In genomic region chr1:235259133-235259778, GRCh38 we compare ENCODE assay signal across 10 cellular contexts.
DNase-seq lines count a peak whose midpoint lies in the region; ATAC-seq and TF ChIP-seq lines count a peak whose summit lies in the region.
"Had no signal": no experiment of that assay in that cellular context is flagged by ENCODE, and none has a peak within 500 bp of the region (broad histone marks: within the 10 kb centered on the region; RNA-seq: fewer than 3 reads in every experiment).

No MANE protein-coding gene starts in this region.

- intact Hi-C loops in upper lobe of right lung (cut with DNase I): loop anchor here (10.0 kb wide), 1 partner anchor 156 kb away; no protein-coding TSS in a partner anchor

- no peaks in the 10 kb centered on the region for H3K36me3 Mint-ChIP-seq in WTC11
- H3K36me3 Mint-ChIP-seq in memory B cell: no peaks in the 10 kb centered on the region

- H3K27ac Mint-ChIP-seq in WTC11: peak overlapping the region; percentile 79
- H3K27ac Mint-ChIP-seq in memory B cell: peak overlapping the region; percentile 67

- no peaks in the 10 kb centered on the region for H3K27me3 Mint-ChIP-seq in WTC11 (ENCODE audit: low read depth)
- H3K27me3 Mint-ChIP-seq in memory B cell: no peaks in the 10 kb centered on the region

- H3K4me2 ChIP-seq in osteoblast (ENCODE audit: insufficient read depth, low read length): no peak overlapping the region

- TF ChIP-seq CTCF in WTC11 (IDR thresholded peaks at IDR 0.05) (no peak), osteoblast (IDR thresholded peaks at IDR 0.05; ENCODE audit: extremely low read depth, low read depth, low read length) (no peak), upper lobe of right lung (IDR thresholded peaks at IDR 0.05) (no peak)

- POLR2A ChIA-PET in WTC11 (lab: Charles Lee): no interaction called here

- H3K4me3 Mint-ChIP-seq in WTC11 (peak overlapping the region; percentile 22; the same call in 1 of the 2 replicates), memory B cell (peak overlapping the region; percentile 21)

- no peaks in the 10 kb centered on the region for H3K9me3 ChIP-seq in osteoblast (ENCODE audit: low read depth, low read length)
- no peaks in the 10 kb centered on the region for H3K9me3 ChIP-seq in upper lobe of right lung

- no peak overlapping the region for H3K4me3 ChIP-seq in osteoblast (ENCODE audit: insufficient read depth, low read length)
- no peak overlapping the region for H3K4me3 ChIP-seq in upper lobe of right lung

- DNase-seq in WTC11 (ENCODE audit: low spot score) (no peak), memory B cell (ENCODE audit: low spot score in 2 of 2) (no peak), osteoblast (ENCODE audit: insufficient read length, low spot score, missing footprints) (no peak), upper lobe of right lung (no peak), DMS 273 (lab: John Stamatoyannopoulos, UW; ENCODE audit: unreplicated experiment) (no peak)
- DNase-seq in stimulated activated CD4-positive, alpha-beta T cell treated with anti-CD3 and anti-CD28 coated beads, Interleukin-1b, Interleukin-23, amount 100 ng/mL, for 48 hours: no peak
- DNase-seq: HCEC 1CT, NCI-H1092 had no signal

- H3K4me1 ChIP-seq in osteoblast (ENCODE audit: insufficient read depth, low read length) (peaks cover 3% of the 10 kb centered on the region), upper lobe of right lung (peaks cover 23% of the 10 kb centered on the region)

- peaks cover 50% of the 10 kb centered on the region for H4K20me1 ChIP-seq in osteoblast (ENCODE audit: insufficient read depth, low read length)

- H2AFZ ChIP-seq in osteoblast (ENCODE audit: low read length): no peak overlapping the region

- H3K27me3 ChIP-seq in osteoblast (ENCODE audit: insufficient read depth, low read length) (no peaks in the 10 kb centered on the region), upper lobe of right lung (no peaks in the 10 kb centered on the region)

- H3K9me3 Mint-ChIP-seq in WTC11: no peaks in the 10 kb centered on the region
- no peaks in the 10 kb centered on the region for H3K9me3 Mint-ChIP-seq in memory B cell

- H3K79me2 ChIP-seq in osteoblast (ENCODE audit: insufficient read depth, low read length): peaks cover 66% of the 10 kb centered on the region

- peaks cover 29% of the 10 kb centered on the region for H3K4me1 Mint-ChIP-seq in WTC11
- peaks cover 18% of the 10 kb centered on the region for H3K4me1 Mint-ChIP-seq in memory B cell

- peak; percentile 82 for ATAC-seq in GM18502 (IDR thresholded peaks at IDR 0.05; ENCODE audit: poor library complexity, unreplicated experiment)
- ATAC-seq in HG02623 (IDR thresholded peaks at IDR 0.05; ENCODE audit: unreplicated experiment): peak; percentile 66
- ATAC-seq in WTC11: peak; percentile 88
- ATAC-seq in memory B cell (ENCODE audit: low read depth): peak; percentile 86
- ATAC-seq in upper lobe of right lung: no peak

- H3K36me3 ChIP-seq in osteoblast (ENCODE audit: insufficient read depth, low read length) (peaks cover 14% of the 10 kb centered on the region), upper lobe of right lung (peaks cover 16% of the 10 kb centered on the region)

- CTCF ChIA-PET in WTC11 (lab: Charles Lee): interaction anchor here (1.0 to 2.5 kb wide), 3 partner anchors 16 to 156 kb away, joined by 3 to 14 read pairs (median 4); no protein-coding TSS in a partner anchor

- no peak overlapping the region for H3K27ac ChIP-seq in osteoblast (ENCODE audit: low read depth, low read length)
- no peak overlapping the region for H3K27ac ChIP-seq in upper lobe of right lung

TF ChIP-seq in WTC11, 78 proteins besides CTCF, POLR2A, EP300 and RAD21:
- TF ChIP-seq MYBL2 (CRISPR knock-in tag; IDR thresholded peaks at IDR 0.05) (no peak), ETV6 (CRISPR knock-in tag; IDR thresholded peaks at IDR 0.05) (no peak), FOXJ3 (CRISPR knock-in tag; IDR thresholded peaks at IDR 0.05; ENCODE audit: borderline replicate concordance) (no peak), ZNF416 (CRISPR knock-in tag; IDR thresholded peaks at IDR 0.05) (no peak), ZBTB21 (CRISPR knock-in tag; IDR thresholded peaks at IDR 0.05; ENCODE audit: borderline replicate concordance) (no peak), ZNF423 (CRISPR knock-in tag; IDR thresholded peaks at IDR 0.05) (no peak), ZNF263 (CRISPR knock-in tag; IDR thresholded peaks at IDR 0.05; ENCODE audit: low read depth) (no peak), E2F5 (CRISPR knock-in tag; IDR thresholded peaks at IDR 0.05) (no peak), NR1H2 (CRISPR knock-in tag; IDR thresholded peaks at IDR 0.05) (no peak), JUN (CRISPR knock-in tag; IDR thresholded peaks at IDR 0.05) (no peak), E2F4 (CRISPR knock-in tag; IDR thresholded peaks at IDR 0.05; ENCODE audit: borderline replicate concordance, low read depth) (no peak), MXD4 (CRISPR knock-in tag; IDR thresholded peaks at IDR 0.05; ENCODE audit: borderline replicate concordance) (no peak), FOXP1 (CRISPR knock-in tag; IDR thresholded peaks at IDR 0.05; ENCODE audit: borderline replicate concordance) (no peak), ZNF281 (CRISPR knock-in tag; IDR thresholded peaks at IDR 0.05) (no peak)
